Comparison of ENCODE assay signal across 21 cellular contexts in genomic region chr12:105843989-105844768, GRCh38.
DNase-seq lines count a peak whose midpoint lies in the region; ATAC-seq and TF ChIP-seq lines count a peak whose summit lies in the region.
"Had no signal": no experiment of that assay in that cellular context is flagged by ENCODE, and none has a peak within 500 bp of the region (broad histone marks: within the 10 kb centered on the region; RNA-seq: fewer than 3 reads in every experiment).

No MANE protein-coding gene starts in this region.

- H3K9me2 ChIP-seq in hepatocyte (replicated peaks; ENCODE audit: insufficient read depth), result no peaks in the 10 kb centered on the region

- H4K20me1 ChIP-seq in hepatocyte (ENCODE audit: insufficient read depth, poor library complexity, severe bottlenecking), result no peaks in the 10 kb centered on the region

- H3K79me2 ChIP-seq in hepatocyte, result no peaks in the 10 kb centered on the region
- H3K79me2 ChIP-seq: parathyroid adenoma had no signal

- WGBS in hepatocyte (ENCODE audit: low lambda C conversion rate, missing lambda C conversion rate), result 79% methylated on average over 11 of the region's 11 CpGs

- H3K27ac ChIP-seq in angular gyrus (ENCODE audit: low read depth, low read length) (peak overlapping the region; percentile 45), hepatocyte (no peak overlapping the region)
- H3K27ac ChIP-seq: breast epithelium, epithelial cell of prostate, KMS-11, parathyroid adenoma had no signal

- no peaks in the 10 kb centered on the region for H3K27me3 ChIP-seq in hepatocyte
- H3K27me3 ChIP-seq: breast epithelium had no signal

- H3K4me3 ChIP-seq in hepatocyte, result no peak overlapping the region
- H3K4me3 ChIP-seq: breast epithelium had no signal

- no peaks in the 10 kb centered on the region for H3K36me3 ChIP-seq in hepatocyte (replicated peaks; ENCODE audit: insufficient read depth, low read depth)
- H3K36me3 ChIP-seq: breast epithelium had no signal

- H3K4me1 ChIP-seq in hepatocyte (ENCODE audit: insufficient read depth), result no peaks in the 10 kb centered on the region
- H3K4me1 ChIP-seq: breast epithelium, parathyroid adenoma had no signal

- no peak overlapping the region for H2AFZ ChIP-seq in hepatocyte
- H2AFZ ChIP-seq: parathyroid adenoma had no signal

- ATAC-seq in sciatic nerve (peak; percentile 87), HG02973 (IDR thresholded peaks at IDR 0.05; ENCODE audit: unreplicated experiment) (no peak)
- ATAC-seq: HCT116, left ventricle myocardium superior had no signal

- H3K9me3 ChIP-seq in hepatocyte (ENCODE audit: low read depth), result no peaks in the 10 kb centered on the region
- H3K9me3 ChIP-seq: breast epithelium had no signal

- no peak for TF ChIP-seq CTCF in hepatocyte (IDR thresholded peaks at IDR 0.05; ENCODE audit: poor library complexity)

- intact Hi-C loops in sciatic nerve (cut with DNase I), result no loop called here

- no peak overlapping the region for H3K4me2 ChIP-seq in hepatocyte
- H3K4me2 ChIP-seq: KMS-11 had no signal

- DNase-seq in AG20443 (ENCODE audit: low spot score), result peak; percentile 69
- DNase-seq in hepatocyte (ENCODE audit: low spot score), result peak; percentile 19
- no peak for DNase-seq in sciatic nerve (ENCODE audit: low spot score)
- DNase-seq in activated naive CD4-positive, alpha-beta T cell treated with anti-CD3 and anti-CD28 coated beads, Interleukin-2, amount 50 U/mL, for 16 hours, result no peak
- DNase-seq in NOMO-1 (lab: John Stamatoyannopoulos, UW; ENCODE audit: unreplicated experiment in 2 of 2), result no peak
- no peak for DNase-seq in stimulated activated CD4-positive, alpha-beta T cell treated with anti-CD3 and anti-CD28 coated beads, Interleukin-4, amount 100 ng/mL, for 1 hour
- DNase-seq: activated naive CD8-positive, alpha-beta T cell treated with anti-CD3 and anti-CD28 coated beads for 36 hours; glutamatergic neuron; left ventricle myocardium superior; naive B cell; NCI-H187 treated with DMSO at 0.1 percent for 48 hours; NCI-H446; small intestine; stimulated activated CD4-positive, alpha-beta T cell treated with anti-CD3 and anti-CD28 coated beads, Interleukin-2, amount 100 ng/mL, for 48 hours had no signal

Comparison
In these comparisons a context has a peak if more than half of its experiments do, and no peak if none do; other contexts are left out.
1. DNase-seq: peak in AG20443 (single experiment) and hepatocyte (single experiment); none in sciatic nerve (single experiment), activated naive CD4-positive, alpha-beta T cell treated with anti-CD3 and anti-CD28 coated beads, Interleukin-2, amount 50 U/mL, for 16 hours (single experiment), NOMO-1 (0 of 2) and stimulated activated CD4-positive, alpha-beta T cell treated with anti-CD3 and anti-CD28 coated beads, Interleukin-4, amount 100 ng/mL, for 1 hour (single experiment).